ENCODE assay signal across 1 cellular context in genomic region chr13:101190976-101191375, GRCh38.
TF ChIP-seq lines count a peak whose summit lies in the region.

No MANE protein-coding gene starts in this region.

TF ChIP-seq in GM23338, 12 proteins besides CTCF, POLR2A, EP300 and RAD21 (continued from another document):
- TF ChIP-seq, protein P1, sequence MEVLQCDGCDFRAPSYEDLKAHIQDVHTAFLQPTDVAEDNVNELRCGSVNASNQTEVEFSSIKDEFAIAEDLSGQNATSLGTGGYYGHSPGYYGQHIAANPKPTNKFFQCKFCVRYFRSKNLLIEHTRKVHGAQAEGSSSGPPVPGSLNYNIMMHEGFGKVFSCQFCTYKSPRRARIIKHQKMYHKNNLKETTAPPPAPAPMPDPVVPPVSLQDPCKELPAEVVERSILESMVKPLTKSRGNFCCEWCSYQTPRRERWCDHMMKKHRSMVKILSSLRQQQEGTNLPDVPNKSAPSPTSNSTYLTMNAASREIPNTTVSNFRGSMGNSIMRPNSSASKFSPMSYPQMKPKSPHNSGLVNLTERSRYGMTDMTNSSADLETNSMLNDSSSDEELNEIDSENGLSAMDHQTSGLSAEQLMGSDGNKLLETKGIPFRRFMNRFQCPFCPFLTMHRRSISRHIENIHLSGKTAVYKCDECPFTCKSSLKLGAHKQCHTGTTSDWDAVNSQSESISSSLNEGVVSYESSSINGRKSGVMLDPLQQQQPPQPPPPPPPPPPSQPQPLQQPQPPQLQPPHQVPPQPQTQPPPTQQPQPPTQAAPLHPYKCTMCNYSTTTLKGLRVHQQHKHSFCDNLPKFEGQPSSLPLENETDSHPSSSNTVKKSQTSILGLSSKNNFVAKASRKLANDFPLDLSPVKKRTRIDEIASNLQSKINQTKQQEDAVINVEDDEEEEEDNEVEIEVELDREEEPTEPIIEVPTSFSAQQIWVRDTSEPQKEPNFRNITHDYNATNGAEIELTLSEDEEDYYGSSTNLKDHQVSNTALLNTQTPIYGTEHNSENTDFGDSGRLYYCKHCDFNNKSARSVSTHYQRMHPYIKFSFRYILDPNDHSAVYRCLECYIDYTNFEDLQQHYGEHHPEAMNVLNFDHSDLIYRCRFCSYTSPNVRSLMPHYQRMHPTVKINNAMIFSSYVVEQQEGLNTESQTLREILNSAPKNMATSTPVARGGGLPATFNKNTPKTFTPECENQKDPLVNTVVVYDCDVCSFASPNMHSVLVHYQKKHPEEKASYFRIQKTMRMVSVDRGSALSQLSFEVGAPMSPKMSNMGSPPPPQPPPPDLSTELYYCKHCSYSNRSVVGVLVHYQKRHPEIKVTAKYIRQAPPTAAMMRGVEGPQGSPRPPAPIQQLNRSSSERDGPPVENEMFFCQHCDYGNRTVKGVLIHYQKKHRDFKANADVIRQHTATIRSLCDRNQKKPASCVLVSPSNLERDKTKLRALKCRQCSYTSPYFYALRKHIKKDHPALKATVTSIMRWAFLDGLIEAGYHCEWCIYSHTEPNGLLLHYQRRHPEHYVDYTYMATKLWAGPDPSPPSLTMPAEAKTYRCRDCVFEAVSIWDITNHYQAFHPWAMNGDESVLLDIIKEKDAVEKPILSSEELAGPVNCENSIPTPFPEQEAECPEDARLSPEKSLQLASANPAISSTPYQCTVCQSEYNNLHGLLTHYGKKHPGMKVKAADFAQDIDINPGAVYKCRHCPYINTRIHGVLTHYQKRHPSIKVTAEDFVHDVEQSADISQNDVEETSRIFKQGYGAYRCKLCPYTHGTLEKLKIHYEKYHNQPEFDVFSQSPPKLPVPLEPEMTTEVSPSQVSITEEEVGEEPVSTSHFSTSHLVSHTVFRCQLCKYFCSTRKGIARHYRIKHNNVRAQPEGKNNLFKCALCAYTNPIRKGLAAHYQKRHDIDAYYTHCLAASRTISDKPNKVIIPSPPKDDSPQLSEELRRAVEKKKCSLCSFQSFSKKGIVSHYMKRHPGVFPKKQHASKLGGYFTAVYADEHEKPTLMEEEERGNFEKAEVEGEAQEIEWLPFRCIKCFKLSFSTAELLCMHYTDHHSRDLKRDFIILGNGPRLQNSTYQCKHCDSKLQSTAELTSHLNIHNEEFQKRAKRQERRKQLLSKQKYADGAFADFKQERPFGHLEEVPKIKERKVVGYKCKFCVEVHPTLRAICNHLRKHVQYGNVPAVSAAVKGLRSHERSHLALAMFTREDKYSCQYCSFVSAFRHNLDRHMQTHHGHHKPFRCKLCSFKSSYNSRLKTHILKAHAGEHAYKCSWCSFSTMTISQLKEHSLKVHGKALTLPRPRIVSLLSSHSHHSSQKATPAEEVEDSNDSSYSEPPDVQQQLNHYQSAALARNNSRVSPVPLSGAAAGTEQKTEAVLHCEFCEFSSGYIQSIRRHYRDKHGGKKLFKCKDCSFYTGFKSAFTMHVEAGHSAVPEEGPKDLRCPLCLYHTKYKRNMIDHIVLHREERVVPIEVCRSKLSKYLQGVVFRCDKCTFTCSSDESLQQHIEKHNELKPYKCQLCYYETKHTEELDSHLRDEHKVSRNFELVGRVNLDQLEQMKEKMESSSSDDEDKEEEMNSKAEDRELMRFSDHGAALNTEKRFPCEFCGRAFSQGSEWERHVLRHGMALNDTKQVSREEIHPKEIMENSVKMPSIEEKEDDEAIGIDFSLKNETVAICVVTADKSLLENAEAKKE (CRISPR knock-in tag; IDR thresholded peaks at IDR 0.05): no peak
- TF ChIP-seq ZNF331 (CRISPR knock-in tag; IDR thresholded peaks at IDR 0.05; ENCODE audit: low read depth): no peak
- TF ChIP-seq EZH2phosphoT487 (IDR thresholded peaks at IDR 0.05; ENCODE audit: unreplicated experiment): no peak
TF ChIP-seq in GM23338: peak in this region for 0.
